ENCODE assay signal across 21 cellular contexts in the genomic region with DNA sequence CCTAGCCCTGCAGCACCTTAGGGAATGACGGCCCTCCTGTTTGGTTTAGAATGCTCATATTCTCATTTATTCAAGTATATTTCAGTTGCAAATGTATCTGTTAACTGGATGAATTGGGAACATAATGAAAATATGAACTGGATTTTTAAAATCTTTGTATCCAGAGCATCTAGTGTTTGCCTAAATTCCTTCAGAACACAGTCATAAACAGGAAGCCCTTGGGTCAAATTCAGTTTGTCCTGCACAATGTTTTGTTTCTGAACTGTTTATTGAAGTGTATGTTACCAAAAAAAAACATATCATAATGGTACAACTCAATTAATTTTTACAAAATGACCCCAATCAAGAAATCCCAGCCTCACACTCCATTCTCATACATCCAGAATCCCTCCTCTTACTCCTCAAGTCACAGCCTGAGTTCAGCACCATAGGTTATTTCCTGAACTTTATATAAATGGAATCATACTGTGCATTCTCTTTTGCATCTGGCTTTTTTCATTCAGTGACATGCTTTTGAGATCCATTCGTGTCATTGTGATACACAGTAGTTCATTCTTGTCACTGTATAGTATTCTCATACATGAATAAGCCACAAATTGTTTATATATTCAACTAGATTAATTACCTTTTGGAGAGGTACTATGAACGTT. TPM values are rescaled to one million over a fixed set of nuclear protein-coding genes. Genes with fewer than 3 reads are reported as not detected.
DNase-seq lines count a peak whose midpoint lies in the region; ATAC-seq and TF ChIP-seq lines count a peak whose summit lies in the region.
"Had no signal": no experiment of that assay in that cellular context is flagged by ENCODE, and none has a peak within 500 bp of the region (broad histone marks: within the 10 kb centered on the region; RNA-seq: fewer than 3 reads in every experiment).

No MANE protein-coding gene starts in this region.

- no peak overlapping the region for H3K9ac ChIP-seq in muscle layer of colon (ENCODE audit: low read length)

- H3K9me3 ChIP-seq in left ventricle myocardium inferior (replicated peaks) (no peaks in the 10 kb centered on the region), heart left ventricle (no peaks in the 10 kb centered on the region), muscle layer of colon (ENCODE audit: low read length) (no peaks in the 10 kb centered on the region), vagina (no peaks in the 10 kb centered on the region)
- H3K9me3 ChIP-seq: tibial nerve had no signal

- H3K36me3 ChIP-seq in left ventricle myocardium inferior (no peaks in the 10 kb centered on the region), heart left ventricle (no peaks in the 10 kb centered on the region), muscle layer of colon (ENCODE audit: insufficient read depth, low read length) (no peaks in the 10 kb centered on the region), vagina (no peaks in the 10 kb centered on the region)
- H3K36me3 ChIP-seq: tibial nerve had no signal

- peaks cover 56% of the 10 kb centered on the region for H3K4me1 ChIP-seq in left ventricle myocardium inferior
- peaks cover 0 to 60% (median 23%) of the 10 kb centered on the region in 12 donors for H3K4me1 ChIP-seq in heart left ventricle
- peaks cover 46% of the 10 kb centered on the region for H3K4me1 ChIP-seq in muscle layer of colon (ENCODE audit: insufficient read depth, low read length)
- peaks cover 39% of the 10 kb centered on the region for H3K4me1 ChIP-seq in vagina

- intact Hi-C loops in left ventricle myocardium inferior (cut with micrococcal nuclease): no loop called here
- intact Hi-C loops in heart left ventricle (cut with DNase I): loop anchor here in 4 of 10 donors (5.0 to 10.0 kb wide), 5 partner anchors 48 to 131 kb away; partner anchors contain the start of gene ECM2 (in 1 of the 4)
- intact Hi-C loops in vagina (cut with DNase I): no loop called here

- TF ChIP-seq CTCF in left ventricle myocardium inferior (IDR thresholded peaks at IDR 0.05; ENCODE audit: borderline replicate concordance) (no peak), heart left ventricle (IDR thresholded peaks at IDR 0.05) (no peak), vagina (IDR thresholded peaks at IDR 0.05) (no peak)

- H3K27ac ChIP-seq in left ventricle myocardium inferior (replicated peaks) (peak overlapping the region; percentile 78), heart left ventricle (peak overlapping the region in 6 of 12 donors; percentile 27 to 80 (median 41)), muscle layer of colon (ENCODE audit: low read depth, low read length) (peak overlapping the region; percentile 51), vagina (peak overlapping the region; percentile 36)
- H3K27ac ChIP-seq: tibial nerve, VCaP had no signal

- TF ChIP-seq POLR2A in heart left ventricle (IDR thresholded peaks at IDR 0.05) (no peak), vagina (IDR thresholded peaks at IDR 0.05) (no peak)

- no peak for ATAC-seq in heart left ventricle
- ATAC-seq in GM21737 (IDR thresholded peaks at IDR 0.05; ENCODE audit: unreplicated experiment): no peak
- ATAC-seq: activated CD8-positive, alpha-beta T cell treated with anti-CD3 and anti-CD28 coated beads, Interleukin-2, amount 10 ng/mL, durations not matched to agents 7 days and 5 days; natural killer cell had no signal

- H3K27me3 ChIP-seq in left ventricle myocardium inferior (ENCODE audit: low read depth) (no peaks in the 10 kb centered on the region), heart left ventricle (no peaks in the 10 kb centered on the region), muscle layer of colon (ENCODE audit: control insufficient read depth in 1 of 2, insufficient read depth in 2 of 2, low read length in 2 of 2) (no peaks in the 10 kb centered on the region), vagina (no peaks in the 10 kb centered on the region)
- H3K27me3 ChIP-seq: tibial nerve had no signal

- no peak for DNase-seq in left ventricle myocardium inferior
- no peak for DNase-seq in heart left ventricle
- peak; percentile 25 for DNase-seq in dermis blood vessel endothelial cell
- DNase-seq in vagina (ENCODE audit: extremely low spot score in 2 of 2): no peak
- DNase-seq in activated CD8-positive, alpha-beta memory T cell treated with anti-CD3 and anti-CD28 coated beads, Interleukin-2, amount 50 U/mL, for 4 hours: no peak
- DNase-seq in NCI-H187 (lab: John Stamatoyannopoulos, UW): no peak
- DNase-seq: activated CD8-positive, alpha-beta T cell treated with anti-CD3 and anti-CD28 coated beads, Interleukin-2, amount 10 ng/mL, durations not matched to agents 7 days and 5 days; amniotic stem cell; CD4-positive, CD25-positive, alpha-beta regulatory T cell; DMS79; natural killer cell; NCI-H1694 treated with DMSO at 0.1 percent for 48 hours; NCI-H524; OCI-M1; SW 1271 had no signal

- WGBS in heart left ventricle, 4 donors: 52 to 58% (median 54%) methylated on average over 3 of the region's 3 CpGs

- H3K4me3 ChIP-seq in left ventricle myocardium inferior: no peak overlapping the region
- no peak overlapping the region for H3K4me3 ChIP-seq in heart left ventricle
- H3K4me3 ChIP-seq in muscle layer of colon (ENCODE audit: low read depth in 1 of 2, low read length in 2 of 2): no peak overlapping the region
- H3K4me3 ChIP-seq in vagina: no peak overlapping the region
- H3K4me3 ChIP-seq: lung, tibial nerve had no signal

RNA-seq across cellular contexts. Expression of gene ASPN, which starts 1.7 kb away (rescaled TPM):
- total RNA-seq in left ventricle myocardium inferior (17.5 TPM), heart left ventricle (10 to 100 TPM in 7 of 9 donors, 1 to 10 TPM in 2; 6.6 to 36.3 (median 18.0) TPM), dermis blood vessel endothelial cell (not detected in 2 replicates), vagina (2.9 TPM)
- 1 to 10 TPM; 4.6 to 8.0 TPM for polyA plus RNA-seq in heart left ventricle
- total RNA-seq: A172; activated CD8-positive, alpha-beta T cell treated with anti-CD3 and anti-CD28 coated beads, Interleukin-2, amount 10 ng/mL, durations not matched to agents 7 days and 5 days; CD4-positive, CD25-positive, alpha-beta regulatory T cell; natural killer cell had no signal
- polyA plus RNA-seq: CD4-positive, CD25-positive, alpha-beta regulatory T cell had no signal

RNA-seq across cellular contexts. Expression of gene ECM2, which starts 51.8 kb away (rescaled TPM):
- total RNA-seq in left ventricle myocardium inferior: 7.2 TPM
- 10 to 100 TPM in 5 of 9 donors, 1 to 10 TPM in 4; 3.1 to 32.4 (median 10.1) TPM for total RNA-seq in heart left ventricle
- 1 to 10 TPM; 1.6 to 4.4 TPM for polyA plus RNA-seq in heart left ventricle
- not detected in 2 replicates for total RNA-seq in dermis blood vessel endothelial cell
- total RNA-seq in vagina: 10.8 TPM
- total RNA-seq: A172; activated CD8-positive, alpha-beta T cell treated with anti-CD3 and anti-CD28 coated beads, Interleukin-2, amount 10 ng/mL, durations not matched to agents 7 days and 5 days; CD4-positive, CD25-positive, alpha-beta regulatory T cell; natural killer cell had no signal
- polyA plus RNA-seq: CD4-positive, CD25-positive, alpha-beta regulatory T cell had no signal

RNA-seq across cellular contexts. Expression of gene OMD, which starts 59.8 kb away (rescaled TPM):
- total RNA-seq in left ventricle myocardium inferior: 6.4 TPM
- total RNA-seq in heart left ventricle: 10 to 100 TPM in 1 of 9 donors, 1 to 10 TPM in 8; 2.3 to 10.2 (median 5.9) TPM
- polyA plus RNA-seq in heart left ventricle: 1 to 10 TPM; 1.5 to 2.6 TPM
- total RNA-seq in dermis blood vessel endothelial cell: under 0.01 and 0.23 TPM in 2 replicates
- total RNA-seq in vagina: 10.3 TPM
- total RNA-seq: A172; activated CD8-positive, alpha-beta T cell treated with anti-CD3 and anti-CD28 coated beads, Interleukin-2, amount 10 ng/mL, durations not matched to agents 7 days and 5 days; CD4-positive, CD25-positive, alpha-beta regulatory T cell; natural killer cell had no signal
